ENCODE assay signal across 21 cellular contexts in the genomic region with DNA sequence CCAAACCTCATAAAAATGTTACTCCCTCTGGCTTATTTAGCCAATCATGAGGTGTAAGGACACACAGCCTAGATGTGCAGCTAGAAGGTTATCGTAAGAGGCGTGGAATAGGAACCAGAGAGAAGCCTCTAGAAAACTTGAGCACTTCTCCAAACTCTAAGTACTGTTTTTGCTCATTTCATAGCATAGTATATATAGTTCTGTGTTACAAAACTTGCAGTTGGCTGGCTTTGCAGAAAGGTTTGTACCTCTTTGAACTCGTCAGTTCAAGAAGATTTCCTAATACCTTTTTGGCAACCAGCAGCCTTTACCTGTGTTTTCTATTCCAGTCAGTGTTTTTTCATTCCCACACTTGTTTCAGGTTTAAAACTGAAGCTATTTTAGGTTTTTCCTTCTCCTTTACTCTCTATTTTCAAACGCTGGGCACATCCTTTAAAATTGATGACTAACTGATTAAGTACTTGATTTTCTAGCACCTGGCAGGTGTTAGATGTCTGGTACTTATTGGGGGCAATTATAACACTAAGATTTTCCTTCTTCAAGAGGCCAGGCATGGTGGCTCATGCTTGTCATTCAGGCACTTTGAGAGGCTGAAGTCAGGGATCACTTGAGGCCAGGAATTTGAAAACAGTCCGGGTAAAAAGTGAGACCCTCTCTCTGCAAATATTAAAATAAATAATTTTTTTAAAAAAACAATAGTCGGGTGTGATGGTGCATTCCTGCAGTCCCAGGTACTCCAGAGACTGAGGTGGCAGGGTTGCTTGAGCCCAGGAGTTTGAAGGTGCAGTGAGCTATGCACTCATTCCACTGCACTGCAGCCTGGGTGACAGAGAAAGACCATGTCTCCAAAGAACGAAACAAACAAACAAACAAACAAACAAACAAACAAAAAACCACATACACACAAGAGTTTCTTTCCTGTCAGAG.
DNase-seq lines count a peak whose midpoint lies in the region; ATAC-seq and TF ChIP-seq lines count a peak whose summit lies in the region.
"Had no signal": no experiment of that assay in that cellular context is flagged by ENCODE, and none has a peak within 500 bp of the region (broad histone marks: within the 10 kb centered on the region; RNA-seq: fewer than 3 reads in every experiment).

No MANE protein-coding gene starts in this region.

- H3K36me3 ChIP-seq in thyroid gland: no peaks in the 10 kb centered on the region
- no peaks in the 10 kb centered on the region for H3K36me3 ChIP-seq in mucosa of descending colon (ENCODE audit: low read depth)

- H3K4me3 ChIP-seq in thyroid gland (replicated peaks in 1 of 3) (no peak overlapping the region), mucosa of descending colon (no peak overlapping the region)
- H3K4me3 ChIP-seq: K562, PC-9 had no signal

- DNase-seq in DMS53 (lab: John Stamatoyannopoulos, UW): peak; percentile 26
- no peak for DNase-seq in DMS53 treated with DMSO at 0.1 percent for 48 hours (lab: John Stamatoyannopoulos, UW; ENCODE audit: unreplicated experiment)
- peak; percentile 46 for DNase-seq in MV-4-11 (lab: John Stamatoyannopoulos, UW)
- DNase-seq in left lobe of liver (ENCODE audit: low spot score): no peak
- peak; percentile 43 to 62 for DNase-seq in thyroid gland
- no peak for DNase-seq in activated CD4-positive, alpha-beta T cell treated with anti-CD3 and anti-CD28 coated beads for 4 hours
- DNase-seq in mucosa of descending colon: no peak
- no peak for DNase-seq in head of caudate nucleus
- DNase-seq: AML-193, DND-41, H9, NCI-H1930, NCI-H345, NCI-H524 treated with DMSO at 0.1 percent for 48 hours, PC-9, SIG-M5, T-helper 1 cell had no signal

- H3K4me1 ChIP-seq in thyroid gland (peaks cover 6 to 9% of the 10 kb centered on the region in 2 donors), mucosa of descending colon (ENCODE audit: low read depth) (no peaks in the 10 kb centered on the region)

- intact Hi-C loops in thyroid gland (cut with DNase I) (no loop called here), mucosa of descending colon (cut with DNase I, micrococcal nuclease) (no loop called here), head of caudate nucleus (cut with DNase I) (no loop called here)

- H3K27me3 ChIP-seq in thyroid gland: no peaks in the 10 kb centered on the region

- 32 to 37% methylated on average over 7 of the region's 7 CpGs for WGBS in thyroid gland, 2 donors

- ATAC-seq in left lobe of liver (peak; percentile 98), mucosa of descending colon (no peak)
- ATAC-seq: K562, SK-N-SH treated with all-trans-retinoic acid at 6 μM for 48 hours had no signal

- H3K27ac ChIP-seq in thyroid gland: peak overlapping the region; percentile 57 to 74 (median 64)
- H3K27ac ChIP-seq: 22Rv1, PC-9, RWPE1 had no signal

- TF ChIP-seq POLR2A in thyroid gland (IDR thresholded peaks at IDR 0.05): no peak

- H3K9me3 ChIP-seq in thyroid gland (no peaks in the 10 kb centered on the region), mucosa of descending colon (no peaks in the 10 kb centered on the region)

- TF ChIP-seq CTCF in thyroid gland (IDR thresholded peaks at IDR 0.05) (no peak), mucosa of descending colon (IDR thresholded peaks at IDR 0.05) (no peak)

Comparison
In these comparisons a context has a peak if more than half of its experiments do, and no peak if none do; other contexts are left out.
1. DNase-seq: peak in DMS53 (single experiment), MV-4-11 (single experiment) and thyroid gland (2 of 2); none in DMS53 treated with DMSO at 0.1 percent for 48 hours (single experiment), left lobe of liver (single experiment), activated CD4-positive, alpha-beta T cell treated with anti-CD3 and anti-CD28 coated beads for 4 hours (0 of 2), mucosa of descending colon (0 of 3) and head of caudate nucleus (0 of 42).